In the genomic region with DNA sequence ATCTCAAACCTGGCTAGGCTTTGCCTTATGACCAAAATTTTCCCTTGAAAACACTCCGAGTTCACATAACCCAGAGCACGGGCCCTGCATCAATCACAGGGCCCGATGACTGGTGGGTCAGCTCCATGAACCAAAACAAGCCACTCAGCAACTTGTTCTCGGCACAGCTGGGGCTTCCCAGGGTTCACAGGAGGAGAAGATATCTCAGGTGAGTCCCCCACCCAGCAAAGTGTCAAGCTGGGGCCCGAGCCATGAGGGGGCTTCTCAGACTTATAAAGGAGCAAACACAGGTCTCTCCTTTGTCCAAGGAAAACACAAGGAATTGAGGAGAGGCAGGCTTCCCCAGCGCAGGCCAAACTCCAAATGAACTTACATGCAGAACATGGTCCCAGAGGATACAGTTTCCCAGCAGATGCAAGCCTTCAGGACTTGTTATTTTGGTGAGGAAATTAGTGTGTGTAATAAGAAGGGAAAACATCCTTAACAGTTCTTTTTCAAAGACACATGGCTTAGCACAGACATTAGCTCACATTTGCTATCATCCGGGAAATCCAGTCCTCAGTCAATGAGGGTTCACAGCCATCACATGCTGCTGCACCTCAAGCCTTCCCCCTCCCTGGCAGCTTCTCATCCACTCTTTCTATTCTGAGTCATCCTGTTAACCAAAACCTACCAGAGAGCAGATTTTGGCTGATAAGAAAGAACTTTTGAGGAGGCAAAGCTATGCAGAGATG, we compare ENCODE assay signal across 14 cellular contexts.
DNase-seq lines count a peak whose midpoint lies in the region; ATAC-seq and TF ChIP-seq lines count a peak whose summit lies in the region.
"Had no signal": no experiment of that assay in that cellular context is flagged by ENCODE, and none has a peak within 500 bp of the region (broad histone marks: within the 10 kb centered on the region; RNA-seq: fewer than 3 reads in every experiment).

No MANE protein-coding gene starts in this region.

- H3K27me3 Mint-ChIP-seq in activated T-helper 17 cell treated with anti-CD3 and anti-CD28 coated beads, Interleukin-2, amount 50 U/mL, for 72 hours, result no peaks in the 10 kb centered on the region
- H3K27me3 Mint-ChIP-seq: activated T-cell treated with anti-CD3 and anti-CD28 coated beads, Interleukin-2, amount 50 U/mL, for 24 hours; B cell had no signal

- peaks cover 0 to 27% (median 13%) of the 10 kb centered on the region in 3 donors for H3K4me1 ChIP-seq in gastroesophageal sphincter
- H3K4me1 ChIP-seq in parathyroid adenoma, result no peaks in the 10 kb centered on the region
- H3K4me1 ChIP-seq in Karpas-422 (ENCODE audit: low read length), result peaks cover 2% of the 10 kb centered on the region; the same call in 1 of the 2 replicates

- DNase-seq in AG08396 (ENCODE audit: low spot score) (peak; percentile 16), T1000 (lab: John Stamatoyannopoulos, UW) (no peak), NCI-H1436 (lab: John Stamatoyannopoulos, UW) (no peak), Karpas-422 (no peak)
- DNase-seq: activated T-cell treated with anti-CD3 and anti-CD28 coated beads, Interleukin-2, amount 50 U/mL, for 24 hours; NCI-H1048; stimulated activated CD4-positive, alpha-beta T cell treated with anti-CD3 and anti-CD28 coated beads, Interleukin-2, amount 100 ng/mL, for 48 hours; T-helper 9 cell had no signal

- no peaks in the 10 kb centered on the region for H3K9me3 ChIP-seq in gastroesophageal sphincter
- no peaks in the 10 kb centered on the region for H3K9me3 ChIP-seq in parathyroid adenoma (ENCODE audit: control insufficient read depth, low read length)
- H3K9me3 ChIP-seq in Karpas-422 (ENCODE audit: low read length), result no peaks in the 10 kb centered on the region

- H3K36me3 ChIP-seq in gastroesophageal sphincter (no peaks in the 10 kb centered on the region), parathyroid adenoma (ENCODE audit: control insufficient read depth, insufficient read depth, low read length) (no peaks in the 10 kb centered on the region), Karpas-422 (ENCODE audit: insufficient read depth, low read length) (no peaks in the 10 kb centered on the region)

- no peaks in the 10 kb centered on the region for H4K20me1 ChIP-seq in Karpas-422 (ENCODE audit: insufficient read depth, low read depth, low read length)

- H3K27ac ChIP-seq in gastroesophageal sphincter (peak overlapping the region; percentile 25 to 78 (median 74)), parathyroid adenoma (no peak overlapping the region), Karpas-422 (ENCODE audit: low read length) (no peak overlapping the region)

- no peaks in the 10 kb centered on the region for H3K79me2 ChIP-seq in parathyroid adenoma
- H3K79me2 ChIP-seq in Karpas-422 (ENCODE audit: low read length), result no peaks in the 10 kb centered on the region

- no peak overlapping the region for H3K4me3 ChIP-seq in gastroesophageal sphincter
- H3K4me3 ChIP-seq in parathyroid adenoma (ENCODE audit: low read depth, low read length), result no peak overlapping the region
- H3K4me3 ChIP-seq in Karpas-422 (ENCODE audit: low read length), result no peak overlapping the region

- ATAC-seq in activated T-helper 17 cell treated with anti-CD3 and anti-CD28 coated beads, Interleukin-2, amount 50 U/mL, for 72 hours (replicated peaks), result peak; percentile 24
- ATAC-seq in gastroesophageal sphincter, result peak; percentile 81
- ATAC-seq in GM18517 (IDR thresholded peaks at IDR 0.05; ENCODE audit: unreplicated experiment), result no peak

- H3K4me1 Mint-ChIP-seq in activated T-helper 17 cell treated with anti-CD3 and anti-CD28 coated beads, Interleukin-2, amount 50 U/mL, for 72 hours, result no peaks in the 10 kb centered on the region
- H3K4me1 Mint-ChIP-seq: B cell had no signal

- H3K9me3 Mint-ChIP-seq in activated T-helper 17 cell treated with anti-CD3 and anti-CD28 coated beads, Interleukin-2, amount 50 U/mL, for 72 hours, result no peaks in the 10 kb centered on the region
- H3K9me3 Mint-ChIP-seq: activated T-cell treated with anti-CD3 and anti-CD28 coated beads, Interleukin-2, amount 50 U/mL, for 24 hours; natural killer cell treated with Interleukin-12 subunit alpha and Interleukin-12 subunit beta and Interleukin-15 and Interleukin-18, amount 100 ng/mL, for 72 hours had no signal

- no peak overlapping the region for H3K4me3 Mint-ChIP-seq in activated T-helper 17 cell treated with anti-CD3 and anti-CD28 coated beads, Interleukin-2, amount 50 U/mL, for 72 hours
- H3K4me3 Mint-ChIP-seq: activated T-cell treated with anti-CD3 and anti-CD28 coated beads, Interleukin-2, amount 50 U/mL, for 24 hours; B cell; natural killer cell treated with Interleukin-12 subunit alpha and Interleukin-12 subunit beta and Interleukin-15 and Interleukin-18, amount 100 ng/mL, for 72 hours had no signal

- 7 to 26% methylated on average over 4 to 5 of the region's 7 CpGs for WGBS in gastroesophageal sphincter (ENCODE audit: low coverage in 1 of 2), 2 donors

- H3K4me2 ChIP-seq in parathyroid adenoma (ENCODE audit: low read length) (no peak overlapping the region), Karpas-422 (ENCODE audit: low read depth, low read length, poor library complexity, severe bottlenecking) (no peak overlapping the region)

- H3K9me2 ChIP-seq in Karpas-422 (replicated peaks; ENCODE audit: insufficient read depth, low read length), result no peaks in the 10 kb centered on the region

- H3K27me3 ChIP-seq in gastroesophageal sphincter (no peaks in the 10 kb centered on the region), parathyroid adenoma (ENCODE audit: control insufficient read depth, insufficient read depth, low read length) (no peaks in the 10 kb centered on the region), Karpas-422 (ENCODE audit: low read length) (no peaks in the 10 kb centered on the region)

- TF ChIP-seq CTCF in gastroesophageal sphincter (IDR thresholded peaks at IDR 0.05) (no peak), parathyroid adenoma (IDR thresholded peaks at IDR 0.05) (no peak)

- H2AFZ ChIP-seq in parathyroid adenoma (peak overlapping the region; percentile 48), Karpas-422 (ENCODE audit: low read length) (no peak overlapping the region)

- no peak for TF ChIP-seq EP300 in gastroesophageal sphincter (IDR thresholded peaks at IDR 0.05)

- H3K27ac Mint-ChIP-seq in activated T-helper 17 cell treated with anti-CD3 and anti-CD28 coated beads, Interleukin-2, amount 50 U/mL, for 72 hours, result no peak overlapping the region
- H3K27ac Mint-ChIP-seq: activated T-cell treated with anti-CD3 and anti-CD28 coated beads, Interleukin-2, amount 50 U/mL, for 24 hours; B cell; natural killer cell treated with Interleukin-12 subunit alpha and Interleukin-12 subunit beta and Interleukin-15 and Interleukin-18, amount 100 ng/mL, for 72 hours had no signal

- no peaks in the 10 kb centered on the region for H3K36me3 Mint-ChIP-seq in activated T-helper 17 cell treated with anti-CD3 and anti-CD28 coated beads, Interleukin-2, amount 50 U/mL, for 72 hours (ENCODE audit: low read depth)
- H3K36me3 Mint-ChIP-seq: natural killer cell treated with Interleukin-12 subunit alpha and Interleukin-12 subunit beta and Interleukin-15 and Interleukin-18, amount 100 ng/mL, for 72 hours had no signal

- H3K9ac ChIP-seq in parathyroid adenoma (no peak overlapping the region), Karpas-422 (ENCODE audit: low read length) (no peak overlapping the region)

- TF ChIP-seq POLR2A in gastroesophageal sphincter (IDR thresholded peaks at IDR 0.05), result no peak

Comparison
In these comparisons a context has a peak if more than half of its experiments do, and no peak if none do; other contexts are left out.
1. H3K27ac ChIP-seq: peak in gastroesophageal sphincter (4 of 4); none in parathyroid adenoma (single experiment) and Karpas-422 (single experiment).